Comparison of ENCODE assay signal across 11 cellular contexts in the genomic region with DNA sequence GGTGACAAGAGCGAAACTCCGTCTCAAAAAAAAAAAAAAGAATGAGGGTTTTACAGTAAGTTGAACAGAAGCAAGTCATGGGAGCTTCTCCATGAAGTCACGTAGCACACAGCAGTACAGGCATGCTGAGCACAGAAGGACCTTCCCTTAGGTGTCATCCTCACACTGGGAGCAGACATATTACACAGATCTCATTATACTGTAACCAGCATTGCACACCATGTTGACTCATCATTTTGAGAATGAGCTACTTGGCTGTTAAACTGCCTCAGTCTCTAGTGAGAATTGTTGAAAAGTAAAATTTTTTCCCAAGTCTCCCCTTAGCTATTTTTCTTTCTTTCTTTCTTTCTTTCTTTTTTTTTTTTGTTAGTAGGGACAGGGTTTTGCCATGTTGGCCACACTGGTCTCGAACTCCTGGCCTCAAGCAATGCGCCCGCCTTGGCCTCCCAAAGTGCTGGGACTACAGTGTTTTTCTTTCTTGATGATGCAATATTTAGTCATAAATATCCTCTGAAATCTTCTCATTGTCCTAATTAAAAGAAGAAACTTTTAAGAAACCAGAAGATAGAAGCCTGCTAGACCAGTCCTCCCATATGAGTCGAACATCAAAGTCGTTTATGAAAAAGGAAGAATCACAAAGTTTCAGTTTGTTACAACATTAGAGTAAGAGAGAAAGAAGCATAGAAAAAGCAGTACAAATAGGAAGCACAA. TPM values are rescaled to one million over a fixed set of nuclear protein-coding genes. Genes with fewer than 3 reads are reported as not detected.
DNase-seq lines count a peak whose midpoint lies in the region; ATAC-seq and TF ChIP-seq lines count a peak whose summit lies in the region.
"Had no signal": no experiment of that assay in that cellular context is flagged by ENCODE, and none has a peak within 500 bp of the region (broad histone marks: within the 10 kb centered on the region; RNA-seq: fewer than 3 reads in every experiment).

No MANE protein-coding gene starts in this region.

- in situ Hi-C loops in Caki2 (cut with HindIII; ENCODE audit: low pct_unique_long_range_greater_than_20kb, low sequenced_read_pairs) (no loop called here), astrocyte of the spinal cord (cut with HindIII; ENCODE audit: low sequenced_read_pairs) (no loop called here)

- no peak for TF ChIP-seq CTCF in astrocyte of the spinal cord (IDR thresholded peaks at IDR 0.05; ENCODE audit: low read depth, low read length)

- no peak for ATAC-seq in GM19455 (IDR thresholded peaks at IDR 0.05; ENCODE audit: unreplicated experiment)
- ATAC-seq: GM23338 had no signal

- DNase-seq in Caki2 (ENCODE audit: low read depth) = peak; percentile 47
- peak; percentile 69 for DNase-seq in M059J (ENCODE audit: low read depth)
- DNase-seq in astrocyte of the spinal cord (ENCODE audit: low read depth, low spot score) = peak; percentile 50
- peak; percentile 50 for DNase-seq in kidney glomerular epithelial cell (lab: John Stamatoyannopoulos, UW)
- DNase-seq in DMS 273 (lab: John Stamatoyannopoulos, UW; ENCODE audit: unreplicated experiment) = no peak
- DNase-seq in SK-N-DZ (ENCODE audit: low spot score) = no peak
- DNase-seq in HK-2 (ENCODE audit: unreplicated experiment) = no peak
- DNase-seq: effector CD4-positive, alpha-beta T cell; NCI-H446 had no signal

- no peak overlapping the region for H3K4me3 ChIP-seq in astrocyte of the spinal cord (ENCODE audit: low read depth, low read length)
- H3K4me3 ChIP-seq: GM23338 had no signal

RNA-seq across cellular contexts. Expression of a gene that starts 37.9 kb away (rescaled TPM):
- 113 and 127 TPM in 2 replicates for total RNA-seq in Caki2 (2014; rRNA removed; shearing (Covaris generic); ENCODE audit: low replicate concordance)
- total RNA-seq in M059J (2014; rRNA removed; shearing (Covaris generic)) = 113 and 163 TPM in 2 replicates
- 57.9 and 61.4 TPM in 2 replicates for polyA plus RNA-seq in SK-N-DZ (2014; cell fraction: cytosol; rRNA removed)
- 30.6 and 33.5 TPM in 2 replicates for polyA plus RNA-seq in SK-N-DZ (2014; cell fraction: nucleus; rRNA removed)

Comparison
In these comparisons a context has a peak if more than half of its experiments do, and no peak if none do; other contexts are left out.
1. DNase-seq: peak in Caki2 (single experiment), M059J (single experiment), astrocyte of the spinal cord (single experiment) and kidney glomerular epithelial cell (single experiment); none in DMS 273 (single experiment), SK-N-DZ (single experiment) and HK-2 (single experiment).